In the genomic region with DNA sequence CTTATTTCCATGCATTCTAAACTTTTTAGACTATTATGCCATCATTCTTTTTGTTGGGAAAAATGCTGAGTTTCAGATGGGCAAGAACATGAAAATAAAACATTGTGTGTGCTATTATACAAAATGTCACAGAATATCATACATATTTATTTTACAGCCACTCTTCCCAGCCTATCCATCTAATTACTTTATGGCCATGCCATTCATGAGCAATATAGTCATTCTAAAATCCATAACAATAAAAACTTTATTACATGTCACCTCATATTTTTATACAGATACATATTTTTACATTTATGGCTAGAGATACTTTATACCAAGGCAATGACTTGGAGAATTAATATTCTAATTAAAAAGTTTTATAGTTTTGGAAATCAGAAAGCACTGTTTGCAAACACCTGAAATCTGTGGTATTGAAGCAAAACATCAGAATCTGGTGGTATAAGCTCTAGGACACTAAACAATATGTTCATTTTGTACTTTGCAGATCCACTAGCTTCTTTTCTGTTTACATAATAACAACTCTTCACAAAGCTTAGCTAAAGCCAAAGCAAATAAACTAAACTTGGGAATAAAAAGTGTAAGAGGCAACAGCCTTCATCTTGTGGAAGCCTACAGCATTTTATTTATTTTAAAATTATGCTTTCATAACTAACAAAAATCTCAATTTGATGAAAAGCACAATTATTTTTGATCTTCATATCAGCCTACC, we compare ENCODE assay signal across 17 cellular contexts.
DNase-seq lines count a peak whose midpoint lies in the region; ATAC-seq, FAIRE-seq and TF ChIP-seq lines count a peak whose summit lies in the region.
"Had no signal": no experiment of that assay in that cellular context is flagged by ENCODE, and none has a peak within 500 bp of the region (broad histone marks: within the 10 kb centered on the region; RNA-seq: fewer than 3 reads in every experiment).

No MANE protein-coding gene starts in this region.

- no peaks in the 10 kb centered on the region for H3K27me3 Mint-ChIP-seq in CD8-positive, alpha-beta memory T cell
- H3K27me3 Mint-ChIP-seq: CD4-positive, alpha-beta memory T cell had no signal

- H3K36me3 ChIP-seq in mucosa of descending colon (ENCODE audit: low read depth): no peaks in the 10 kb centered on the region
- no peaks in the 10 kb centered on the region for H3K36me3 ChIP-seq in CD8-positive, alpha-beta memory T cell (ENCODE audit: insufficient read depth, low read length)
- H3K36me3 ChIP-seq: BE2C had no signal

- no peaks in the 10 kb centered on the region for H3K27me3 ChIP-seq in CD8-positive, alpha-beta memory T cell (ENCODE audit: insufficient read depth, low read length, poor library complexity, severe bottlenecking)
- H3K27me3 ChIP-seq: BE2C had no signal

- H3K36me3 Mint-ChIP-seq in CD8-positive, alpha-beta memory T cell: no peaks in the 10 kb centered on the region

- H3K27ac ChIP-seq in CD8-positive, alpha-beta memory T cell (ENCODE audit: low read depth, low read length): no peak overlapping the region
- H3K27ac ChIP-seq: A549, C4-2B, HL-60 had no signal

- peaks cover 2 to 10% (median 6%) of the 10 kb centered on the region in 3 donors for H3K4me1 Mint-ChIP-seq in CD8-positive, alpha-beta memory T cell

- CTCF ChIA-PET in CD8-positive, alpha-beta memory T cell (lab: Charles Lee): no interaction called here

- intact Hi-C loops in mucosa of descending colon (cut with DNase I, micrococcal nuclease): no loop called here

- DNase-seq in LNCaP clone FGC (ENCODE audit: low read depth) (peak; percentile 38), mucosa of descending colon (no peak), ureter (ENCODE audit: low spot score) (no peak), erythroblast (lab: John Stamatoyannopoulos, UW) (no peak)
- DNase-seq in CD8-positive, alpha-beta memory T cell: no peak
- DNase-seq: BE2C; CD4-positive, alpha-beta memory T cell; COR-L47; DND-41; GDM1; H7 had no signal

- TF ChIP-seq CTCF in LNCaP clone FGC (IDR thresholded peaks at IDR 0.05; ENCODE audit: control insufficient read depth, extremely low read depth, insufficient read depth) (no peak), mucosa of descending colon (IDR thresholded peaks at IDR 0.05) (no peak)

- FAIRE-seq in colon (lab: Jason Lieb, UNC): peak; percentile 91
- FAIRE-seq: A549, GM12892 had no signal

- ATAC-seq in mucosa of descending colon (peak; percentile 77), GM18502 (IDR thresholded peaks at IDR 0.05; ENCODE audit: poor library complexity, unreplicated experiment) (no peak)
- ATAC-seq: A549 had no signal

- H3K9me3 ChIP-seq in mucosa of descending colon: no peaks in the 10 kb centered on the region
- no peaks in the 10 kb centered on the region for H3K9me3 ChIP-seq in CD8-positive, alpha-beta memory T cell (ENCODE audit: low read length)
- H3K9me3 ChIP-seq: A549, BE2C had no signal

- TF ChIP-seq POLR2A in erythroblast (IDR thresholded peaks at IDR 0.05; ENCODE audit: low read length): no peak

- H3K27ac Mint-ChIP-seq in CD8-positive, alpha-beta memory T cell: no peak overlapping the region
- H3K27ac Mint-ChIP-seq: CD4-positive, alpha-beta memory T cell had no signal

- POLR2A ChIA-PET in CD8-positive, alpha-beta memory T cell (lab: Charles Lee): no interaction called here

- no peak overlapping the region for H3K4me3 ChIP-seq in LNCaP clone FGC (ENCODE audit: low read depth, low read length)
- H3K4me3 ChIP-seq in mucosa of descending colon: no peak overlapping the region
- no peak overlapping the region for H3K4me3 ChIP-seq in CD8-positive, alpha-beta memory T cell (ENCODE audit: low read length)
- H3K4me3 ChIP-seq: A549 had no signal

- H3K4me1 ChIP-seq in mucosa of descending colon (ENCODE audit: low read depth): peaks cover 21% of the 10 kb centered on the region
- no peaks in the 10 kb centered on the region for H3K4me1 ChIP-seq in CD8-positive, alpha-beta memory T cell (ENCODE audit: insufficient read depth, low read length)
- H3K4me1 ChIP-seq: A549 had no signal

- H3K9me3 Mint-ChIP-seq in CD8-positive, alpha-beta memory T cell: no peaks in the 10 kb centered on the region

- H3K4me3 Mint-ChIP-seq in CD8-positive, alpha-beta memory T cell: no peak overlapping the region
- H3K4me3 Mint-ChIP-seq: CD4-positive, alpha-beta memory T cell had no signal
